8 cellular contexts compared by ENCODE assay signal in the genomic region with DNA sequence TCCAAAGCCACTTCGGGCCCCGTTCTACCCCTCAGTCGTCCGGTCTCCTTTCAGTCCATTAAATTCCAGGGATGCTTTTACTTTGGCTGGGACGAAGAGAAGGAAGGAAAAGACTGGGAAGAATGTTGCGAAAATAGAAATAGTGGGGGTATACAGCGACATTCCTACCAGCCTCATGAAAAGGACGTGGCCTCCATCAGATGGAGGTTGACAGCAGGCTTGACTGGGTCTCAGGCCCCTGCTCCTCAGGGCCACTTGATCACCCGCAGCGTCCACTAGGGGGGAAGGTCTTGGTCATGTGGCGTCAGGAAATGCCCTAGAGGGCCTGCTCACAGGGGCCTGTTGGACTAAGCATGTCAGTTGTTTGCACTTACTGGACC. TPM values are rescaled to one million over a fixed set of nuclear protein-coding genes. Genes with fewer than 3 reads are reported as not detected.
A peak's percentile ranks its signal among the peaks of the same experiment; 100 is the strongest.
DNase-seq lines count a peak whose midpoint lies in the region; ATAC-seq and TF ChIP-seq lines count a peak whose summit lies in the region.

No MANE protein-coding gene starts in this region.

- peaks cover 9 to 11% of the 10 kb centered on the region in 2 donors for H3K4me1 Mint-ChIP-seq in natural killer cell treated with Interleukin-12 subunit alpha and Interleukin-12 subunit beta and Interleukin-15 and Interleukin-18, amount 100 ng/mL, for 72 hours (ENCODE audit: low read depth in 2 of 2)

- H3K9me3 ChIP-seq in BLaER1: no peaks in the 10 kb centered on the region
- no peaks in the 10 kb centered on the region for H3K9me3 ChIP-seq in gastroesophageal sphincter

- H3K4me1 ChIP-seq in BLaER1: peaks cover 39% of the 10 kb centered on the region
- peaks cover 6 to 41% (median 8%) of the 10 kb centered on the region in 3 donors for H3K4me1 ChIP-seq in gastroesophageal sphincter

- H3K9ac ChIP-seq in BLaER1: peak overlapping the region; percentile 94

- peak overlapping the region; percentile 37 to 50 for H3K27ac Mint-ChIP-seq in natural killer cell treated with Interleukin-12 subunit alpha and Interleukin-12 subunit beta and Interleukin-15 and Interleukin-18, amount 100 ng/mL, for 72 hours

- H3K4me3 ChIP-seq in BLaER1 (peak overlapping the region; percentile 94), gastroesophageal sphincter (peak overlapping the region; percentile 59 to 79)

- peak; percentile 38 for ATAC-seq in GM18511 (IDR thresholded peaks at IDR 0.05; ENCODE audit: unreplicated experiment)
- ATAC-seq in HG03064 (IDR thresholded peaks at IDR 0.05; ENCODE audit: low read depth, unreplicated experiment): peak; percentile 33
- peak; percentile 53 for ATAC-seq in gastroesophageal sphincter
- no peak for ATAC-seq in natural killer cell treated with Interleukin-12 subunit alpha and Interleukin-12 subunit beta and Interleukin-15 and Interleukin-18, amount 100 ng/mL, for 72 hours

- peaks cover 0 to 4% of the 10 kb centered on the region in 2 donors for H3K27me3 Mint-ChIP-seq in natural killer cell treated with Interleukin-12 subunit alpha and Interleukin-12 subunit beta and Interleukin-15 and Interleukin-18, amount 100 ng/mL, for 72 hours

- WGBS in gastroesophageal sphincter (ENCODE audit: low coverage in 1 of 2), 2 donors: 0 to 14% methylated on average over 1 to 6 of the region's 11 CpGs

- H3K27me3 ChIP-seq in BLaER1: no peaks in the 10 kb centered on the region
- no peaks in the 10 kb centered on the region for H3K27me3 ChIP-seq in gastroesophageal sphincter

- no peaks in the 10 kb centered on the region for H3K9me3 Mint-ChIP-seq in natural killer cell treated with Interleukin-12 subunit alpha and Interleukin-12 subunit beta and Interleukin-15 and Interleukin-18, amount 100 ng/mL, for 72 hours

- DNase-seq in NCI-H446 (lab: John Stamatoyannopoulos, UW) (peak; percentile 27 to 49), NCI-H2196 treated with DMSO at 0.1 percent for 48 hours (lab: John Stamatoyannopoulos, UW; ENCODE audit: unreplicated experiment) (no peak)
- peak; percentile 35 for DNase-seq in activated T-cell treated with anti-CD3 and anti-CD28 coated beads, Interleukin-2, amount 50 U/mL, for 48 hours
- DNase-seq in natural killer cell treated with Interleukin-12 subunit alpha and Interleukin-12 subunit beta and Interleukin-15 and Interleukin-18, amount 100 ng/mL, for 72 hours (ENCODE audit: low spot score): no peak

- peak; percentile 28 to 64 (median 47) for TF ChIP-seq CTCF in gastroesophageal sphincter (IDR thresholded peaks at IDR 0.05)

- peak overlapping the region; percentile 92 for H3K4me2 ChIP-seq in BLaER1

- H3K36me3 Mint-ChIP-seq in natural killer cell treated with Interleukin-12 subunit alpha and Interleukin-12 subunit beta and Interleukin-15 and Interleukin-18, amount 100 ng/mL, for 72 hours: no peaks in the 10 kb centered on the region

- TF ChIP-seq EP300 in gastroesophageal sphincter (IDR thresholded peaks at IDR 0.05): no peak

- H3K27ac ChIP-seq in BLaER1 (peak overlapping the region; percentile 97), gastroesophageal sphincter (peak overlapping the region; percentile 92 to 97 (median 96))

- H4K20me1 ChIP-seq in BLaER1: peaks cover 39% of the 10 kb centered on the region

- H3K36me3 ChIP-seq in BLaER1 (no peaks in the 10 kb centered on the region; the same call in 1 of the 2 replicates), gastroesophageal sphincter (no peaks in the 10 kb centered on the region)

- H3K4me3 Mint-ChIP-seq in natural killer cell treated with Interleukin-12 subunit alpha and Interleukin-12 subunit beta and Interleukin-15 and Interleukin-18, amount 100 ng/mL, for 72 hours: peak overlapping the region; percentile 87

- TF ChIP-seq POLR2A in gastroesophageal sphincter (IDR thresholded peaks at IDR 0.05): no peak

RNA-seq across cellular contexts. Expression of a gene that starts 0.7 kb away (rescaled TPM):
- total RNA-seq in gastroesophageal sphincter: 10 to 100 TPM; 15.5 to 28.3 (median 24.7) TPM
- under 1 TPM; 0.42 to 0.71 TPM for total RNA-seq in natural killer cell treated with Interleukin-12 subunit alpha and Interleukin-12 subunit beta and Interleukin-15 and Interleukin-18, amount 100 ng/mL, for 72 hours

Comparison
In these comparisons a context has a peak if more than half of its experiments do, and no peak if none do; other contexts are left out.
1. ATAC-seq: peak in GM18511 (single experiment), HG03064 (single experiment) and gastroesophageal sphincter (single experiment); none in natural killer cell treated with Interleukin-12 subunit alpha and Interleukin-12 subunit beta and Interleukin-15 and Interleukin-18, amount 100 ng/mL, for 72 hours (0 of 2).
2. DNase-seq: peak in NCI-H446 (2 of 2) and activated T-cell treated with anti-CD3 and anti-CD28 coated beads, Interleukin-2, amount 50 U/mL, for 48 hours (2 of 2); none in natural killer cell treated with Interleukin-12 subunit alpha and Interleukin-12 subunit beta and Interleukin-15 and Interleukin-18, amount 100 ng/mL, for 72 hours (single experiment) and NCI-H2196 treated with DMSO at 0.1 percent for 48 hours (single experiment).
3. RNA of a gene that starts 0.7 kb away (total RNA-seq): 15.5 to 28.3 TPM in gastroesophageal sphincter; 0.42 to 0.71 TPM in natural killer cell treated with Interleukin-12 subunit alpha and Interleukin-12 subunit beta and Interleukin-15 and Interleukin-18, amount 100 ng/mL, for 72 hours; every median in the first group is over 4 times any median in the second.